In genomic region chr7:100217934-100218333, GRCh38 we compare ENCODE assay signal across 6 cellular contexts. TPM values are rescaled to one million over a fixed set of nuclear protein-coding genes. Genes with fewer than 3 reads are reported as not detected.
DNase-seq lines count a peak whose midpoint lies in the region; ATAC-seq and TF ChIP-seq lines count a peak whose summit lies in the region.
"Not testable (repeated sequence)": the region's sequence is repeated elsewhere in the genome, so short reads cannot be mapped to it uniquely, and the experiment has no call there.

No MANE protein-coding gene starts in this region.

- DNase-seq in EL = peak; percentile 38
- DNase-seq in Panc1 (ENCODE audit: low read depth, low spot score) = peak; percentile 10
- peak; percentile 49 to 76 (median 62) for DNase-seq in activated naive CD4-positive, alpha-beta T cell (lab: John Stamatoyannopoulos, UW)
- peak; percentile 83 for DNase-seq in right atrium auricular region (ENCODE audit: low spot score)
- peak; percentile 54 to 69 (median 61) for DNase-seq in stimulated activated CD4-positive, alpha-beta T cell treated with anti-CD3 and anti-CD28 coated beads, TNF-alpha, amount 100 ng/mL, for 4 hours (ENCODE audit: low read depth in 3 of 3)

- CTCF ChIA-PET in Panc1 (lab: Charles Lee) = interaction anchor here (0.5 to 0.8 kb wide), 3 partner anchors 27 to 93 kb away, joined by 3 to 4 read pairs (median 3); no protein-coding TSS in a partner anchor

- TF ChIP-seq CTCF in Panc1 (IDR thresholded peaks at IDR 0.05) (peak; percentile 47; the same call in 1 of the 2 replicates), right atrium auricular region (IDR thresholded peaks at IDR 0.05) (peak in 1 of 2 donors; percentile 63)

- peak; percentile 18 for ATAC-seq in HG03354 (IDR thresholded peaks at IDR 0.05; ENCODE audit: poor library complexity, severe bottlenecking, unreplicated experiment)
- ATAC-seq in Panc1 = peak; percentile 54

- in situ Hi-C loops in Panc1 (cut with HindIII; ENCODE audit: low pct_unique_long_range_greater_than_20kb, low sequenced_read_pairs) = not testable (repeated sequence)

- TSS peak; percentile 51 for BruUV-seq in Panc1 (replicated peaks; lab: Mats Ljungman, UMichigan)

- H3K4me3 ChIP-seq in Panc1 (ENCODE audit: low read depth in 2 of 2, low read length in 2 of 2); right atrium auricular region: not testable (repeated sequence)

- intact Hi-C loops in Panc1 (cut with micrococcal nuclease; ENCODE audit: unreplicated experiment) = loop anchor here (5.0 kb wide), 1 partner anchor 86 kb away; no protein-coding TSS in a partner anchor

- not testable (repeated sequence) for H3K27ac ChIP-seq in Panc1 (ENCODE audit: low read length); right atrium auricular region

- H3K9me3 ChIP-seq in Panc1 (ENCODE audit: control insufficient read depth, insufficient read depth, low read depth, low read length); right atrium auricular region: not testable (repeated sequence)

- not testable (repeated sequence) for H3K27me3 ChIP-seq in Panc1 (ENCODE audit: control insufficient read depth, insufficient read depth, low read length); right atrium auricular region

- POLR2A ChIA-PET in Panc1 (lab: Charles Lee) = not testable (repeated sequence)

- not testable (repeated sequence) for H3K4me1 ChIP-seq in Panc1 (ENCODE audit: control insufficient read depth, insufficient read depth, low read length); right atrium auricular region

- H3K36me3 ChIP-seq in Panc1 (ENCODE audit: control insufficient read depth, insufficient read depth, low read length); right atrium auricular region: not testable (repeated sequence)

RNA-seq across cellular contexts. Expression of gene PVRIG, which starts 1.8 kb away (rescaled TPM):
- total RNA-seq in Panc1 (2021; ENCODE audit: unreplicated experiment) (not detected), right atrium auricular region (under 1 TPM in 1 of 2 donors, not detected in 1; 0.43 TPM)
- not detected for polyA plus RNA-seq in Panc1 (2012; ENCODE audit: insufficient read length)

RNA-seq across cellular contexts. Expression of gene STAG3, which starts 40.2 kb away (rescaled TPM):
- total RNA-seq in Panc1 (2021; ENCODE audit: unreplicated experiment) (1.7 TPM), right atrium auricular region (not detected)
- 3.8 TPM for polyA plus RNA-seq in Panc1 (2012; ENCODE audit: insufficient read length)

RNA-seq across cellular contexts. Expression of gene GPC2, which starts 40.8 kb away (rescaled TPM):
- total RNA-seq in Panc1 (2021; ENCODE audit: unreplicated experiment) = 7.9 TPM
- 6.4 TPM for polyA plus RNA-seq in Panc1 (2012; ENCODE audit: insufficient read length)
- under 1 TPM in 1 of 2 donors, not detected in 1; 0.12 TPM for total RNA-seq in right atrium auricular region

RNA-seq across cellular contexts. Expression of gene GAL3ST4, which starts 49.5 kb away (rescaled TPM):
- 0.98 TPM for total RNA-seq in Panc1 (2021; ENCODE audit: unreplicated experiment)
- 1.7 TPM for polyA plus RNA-seq in Panc1 (2012; ENCODE audit: insufficient read length)
- total RNA-seq in right atrium auricular region = 1 to 10 TPM; 1.3 to 2.4 TPM

RNA-seq across cellular contexts. Expression of gene TRAPPC14, which starts 59.4 kb away (rescaled TPM):
- 33.2 TPM for total RNA-seq in Panc1 (2021; ENCODE audit: unreplicated experiment)
- 24.3 TPM for polyA plus RNA-seq in Panc1 (2012; ENCODE audit: insufficient read length)
- total RNA-seq in right atrium auricular region = 1 to 10 TPM; 5.1 to 8.3 TPM

Comparison
In these comparisons a context has a peak if more than half of its experiments do, and no peak if none do; other contexts are left out.
1. DNase-seq: peak in every context shown above with its lines; median percentile 83 in right atrium auricular region; 62 in activated naive CD4-positive, alpha-beta T cell; 61 in stimulated activated CD4-positive, alpha-beta T cell treated with anti-CD3 and anti-CD28 coated beads, TNF-alpha, amount 100 ng/mL, for 4 hours; 38 in EL; 10 in Panc1.